ENCODE assay signal across 24 cellular contexts in the genomic region with DNA sequence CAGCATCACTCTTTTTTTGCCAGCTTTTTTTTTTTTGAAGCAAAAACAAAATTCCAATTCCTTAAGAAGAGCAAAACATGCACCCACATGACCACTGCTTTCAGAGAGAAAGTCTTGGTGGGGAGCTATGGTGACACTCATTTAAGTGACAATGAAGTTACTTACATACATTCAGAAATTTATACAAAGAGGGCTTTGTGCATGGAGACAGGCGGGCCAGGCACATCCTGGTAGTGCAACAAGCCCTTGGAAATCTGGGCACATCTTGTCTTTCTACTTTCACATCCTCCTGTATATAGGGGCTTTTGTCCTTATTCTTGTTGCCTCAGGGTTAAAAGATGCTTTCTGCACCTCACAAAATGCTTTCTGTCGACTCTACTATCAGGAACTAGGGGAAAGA. TPM values are rescaled to one million over a fixed set of nuclear protein-coding genes. Genes with fewer than 3 reads are reported as not detected.
DNase-seq lines count a peak whose midpoint lies in the region; ATAC-seq and TF ChIP-seq lines count a peak whose summit lies in the region.
"Had no signal": no experiment of that assay in that cellular context is flagged by ENCODE, and none has a peak within 500 bp of the region (broad histone marks: within the 10 kb centered on the region; RNA-seq: fewer than 3 reads in every experiment).

No MANE protein-coding gene starts in this region.

- H3K27ac ChIP-seq in dorsolateral prefrontal cortex (peak overlapping the region in 38 of 59 donors; percentile 4 to 86 (median 52)), iPS-20b (ENCODE audit: low read length) (no peak overlapping the region), foreskin keratinocyte (no peak overlapping the region)
- H3K27ac ChIP-seq: C4-2B, SJSA1 had no signal

- H3K27me3 ChIP-seq in dorsolateral prefrontal cortex (no peaks in the 10 kb centered on the region), iPS-20b (ENCODE audit: insufficient read depth, low read length) (no peaks in the 10 kb centered on the region), foreskin keratinocyte (no peaks in the 10 kb centered on the region)
- H3K27me3 ChIP-seq: SJSA1 had no signal

- intact Hi-C loops in dorsolateral prefrontal cortex (cut with DNase I), result no loop called here

- H3K27me3 Mint-ChIP-seq in immature natural killer cell (ENCODE audit: low read depth in 3 of 3), result peaks cover 0 to 4% (median 0%) of the 10 kb centered on the region in 3 donors
- H3K27me3 Mint-ChIP-seq: IgD-negative memory B cell had no signal

- no peaks in the 10 kb centered on the region for H3K36me3 ChIP-seq in iPS-20b (ENCODE audit: insufficient read depth, low read depth, low read length)
- H3K36me3 ChIP-seq: SJSA1 had no signal

- DNase-seq in COLO829 (ENCODE audit: low spot score), result peak; percentile 62
- peak in 2 of 10 donors; percentile 27 to 53 for DNase-seq in dorsolateral prefrontal cortex
- DNase-seq in putamen (ENCODE audit: low spot score), result peak; percentile 24
- no peak for DNase-seq in immature natural killer cell
- DNase-seq in foreskin keratinocyte, result no peak
- DNase-seq in activated CD4-positive, alpha-beta T cell treated with anti-CD3 and anti-CD28 coated beads, Interleukin-2, amount 50 U/mL, for 1 hour, result no peak
- DNase-seq: AML-193; CD8-positive, alpha-beta memory T cell; GDM1; NCI-H1105 treated with DMSO at 0.1 percent for 48 hours; NCI-H2029 treated with DMSO at 0.1 percent for 48 hours; NCI-H2171 treated with DMSO at 0.1 percent for 48 hours; NCI-H446; NCI-H526 treated with DMSO at 0.1 percent for 48 hours; OCI-M1 had no signal

- H3K4me1 Mint-ChIP-seq in immature natural killer cell, result peaks cover 7 to 10% of the 10 kb centered on the region in 2 donors

- H3K4me1 ChIP-seq in iPS-20b (ENCODE audit: insufficient read depth, low read length) (no peaks in the 10 kb centered on the region), foreskin keratinocyte (no peaks in the 10 kb centered on the region)
- H3K4me1 ChIP-seq: SJSA1 had no signal

- H3K9me3 Mint-ChIP-seq in immature natural killer cell, result peaks cover 0 to 24% (median 6%) of the 10 kb centered on the region in 6 donors

- ATAC-seq in HG03280 (IDR thresholded peaks at IDR 0.05; ENCODE audit: unreplicated experiment), result no peak
- no peak for ATAC-seq in foreskin keratinocyte
- ATAC-seq: Right ventricle myocardium inferior had no signal

- peaks cover 34% of the 10 kb centered on the region for H3K9me3 ChIP-seq in iPS-20b (ENCODE audit: insufficient read depth, low read depth, low read length)
- H3K9me3 ChIP-seq: SJSA1 had no signal

- peaks cover 0 to 4% (median 0%) of the 10 kb centered on the region in 3 donors for H3K36me3 Mint-ChIP-seq in immature natural killer cell

- H3K4me3 Mint-ChIP-seq in immature natural killer cell, result no peak overlapping the region
- H3K4me3 Mint-ChIP-seq: CD8-positive, alpha-beta memory T cell had no signal

- H3K27ac Mint-ChIP-seq in immature natural killer cell, result no peak overlapping the region
- H3K27ac Mint-ChIP-seq: CD8-positive, alpha-beta memory T cell had no signal

- no peak overlapping the region for H3K9ac ChIP-seq in iPS-20b (ENCODE audit: low read depth, low read length)

- TF ChIP-seq CTCF in dorsolateral prefrontal cortex (IDR thresholded peaks at IDR 0.05 in 54 of 56, conservative IDR thresholded peaks at IDR 0.05 in 2 of 56; ENCODE audit: low read depth in 1 of 56, partially characterized antibody in 56 of 56), result no peak
- TF ChIP-seq CTCF in foreskin keratinocyte (conservative IDR thresholded peaks at IDR 0.05), result no peak

- H3K4me3 ChIP-seq in dorsolateral prefrontal cortex, result no peak overlapping the region
- H3K4me3 ChIP-seq in iPS-20b (ENCODE audit: low read length), result 0 out of 2 replicates have a peak overlapping the region, but pooled peaks have one; percentile 17
- H3K4me3 ChIP-seq: SJSA1 had no signal

RNA-seq across cellular contexts. Expression of gene IL22RA2, which starts 55.8 kb away (rescaled TPM):
- total RNA-seq in dorsolateral prefrontal cortex (not detected), foreskin keratinocyte (not detected in 2 replicates)
- polyA plus RNA-seq in immature natural killer cell (not detected), foreskin keratinocyte (not detected in 2 replicates)
- total RNA-seq: A172; CD8-positive, alpha-beta memory T cell; H1; Right ventricle myocardium inferior; SJSA1 had no signal
- polyA plus RNA-seq: AG04450; CD8-positive, alpha-beta memory T cell; H1; IgD-negative memory B cell had no signal

Comparison
In these comparisons a context has a peak if more than half of its experiments do, and no peak if none do; other contexts are left out.
1. DNase-seq: peak in COLO829 (single experiment) and putamen (single experiment); none in immature natural killer cell (0 of 3), foreskin keratinocyte (0 of 2) and activated CD4-positive, alpha-beta T cell treated with anti-CD3 and anti-CD28 coated beads, Interleukin-2, amount 50 U/mL, for 1 hour (single experiment).
2. H3K27ac ChIP-seq: peak in dorsolateral prefrontal cortex (38 of 59); none in iPS-20b (single experiment) and foreskin keratinocyte (single experiment).